ENCODE assay signal across 22 cellular contexts in the genomic region with DNA sequence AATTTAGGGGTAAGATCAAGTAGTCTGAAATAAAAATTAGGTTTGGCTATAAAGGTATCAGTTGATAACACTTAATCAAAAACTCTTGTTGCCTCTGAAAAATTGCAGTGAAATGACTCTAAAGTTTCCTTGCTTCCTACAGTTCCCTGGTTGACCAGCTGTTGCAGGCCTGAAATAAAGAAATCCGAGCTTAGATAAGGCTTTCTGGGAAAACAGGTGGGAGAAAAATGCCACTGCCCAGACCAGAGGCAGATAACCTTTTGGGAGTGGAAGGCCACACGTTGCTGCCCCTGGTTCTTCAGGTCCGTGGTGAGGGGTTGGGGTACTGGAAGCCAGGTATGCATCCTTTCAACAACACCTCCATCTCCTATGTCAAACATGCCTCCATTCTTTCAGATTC.
"Had no signal": no experiment of that assay in that cellular context is flagged by ENCODE, and none has a peak within 500 bp of the region (broad histone marks: within the 10 kb centered on the region; RNA-seq: fewer than 3 reads in every experiment).

No MANE protein-coding gene starts in this region.

- H3K4me2 ChIP-seq: hepatocyte, neural progenitor cell had no signal

- H3K4me1 ChIP-seq: foreskin keratinocyte, neural progenitor cell, testis, upper lobe of left lung had no signal

- ATAC-seq: activated T-cell treated with anti-CD3 and anti-CD28 coated beads, Interleukin-2, amount 50 U/mL, for 4 hours; effector memory CD8-positive, alpha-beta T cell; foreskin keratinocyte; left colon; sciatic nerve; stimulated activated effector memory CD8-positive, alpha-beta T cell treated with anti-CD3 and anti-CD28 coated beads, Interleukin-12 subunit alpha, Interleukin-12 subunit beta, amount 100 ng/mL, for 72 hours had no signal

- H3K27ac ChIP-seq: cardiac muscle cell, foreskin keratinocyte, hepatocyte, neural progenitor cell, testis, upper lobe of left lung, VCaP had no signal

- DNase-seq: activated CD4-positive, alpha-beta T cell treated with anti-CD3 and anti-CD28 coated beads, Interleukin-2, amount 50 U/mL, for 1 hour; activated CD4-positive, CD25-positive, alpha-beta regulatory T cell treated with anti-CD3 and anti-CD28 coated beads, Interleukin-2, amount 50 U/mL, for 72 hours; activated CD8-positive, alpha-beta memory T cell treated with anti-CD3 and anti-CD28 coated beads, Interleukin-2, amount 50 U/mL, for 4 hours; activated effector memory CD4-positive, alpha-beta T cell treated with Interleukin-2 at 50 U/mL for 16 hours; activated T-cell treated with anti-CD3 and anti-CD28 coated beads, Interleukin-2, amount 50 U/mL, for 4 hours; dermis blood vessel endothelial cell; effector memory CD8-positive, alpha-beta T cell; foreskin keratinocyte; islet precursor cell; left colon; naive B cell; stimulated activated CD4-positive, alpha-beta T cell treated with anti-CD3 and anti-CD28 coated beads, Interleukin-4, amount 100 ng/mL, for 24 hours; T-helper 2 cell; testis; upper lobe of left lung had no signal

- H3K4me1 Mint-ChIP-seq: stimulated activated effector memory CD8-positive, alpha-beta T cell treated with anti-CD3 and anti-CD28 coated beads, Interleukin-12 subunit alpha, Interleukin-12 subunit beta, amount 100 ng/mL, for 72 hours had no signal

- H3K36me3 ChIP-seq: cardiac muscle cell, neural progenitor cell, upper lobe of left lung had no signal

- H3K9ac ChIP-seq: neural progenitor cell had no signal

- H3K9me3 Mint-ChIP-seq: activated T-cell treated with anti-CD3 and anti-CD28 coated beads, Interleukin-2, amount 50 U/mL, for 4 hours; effector memory CD8-positive, alpha-beta T cell; stimulated activated effector memory CD8-positive, alpha-beta T cell treated with anti-CD3 and anti-CD28 coated beads, Interleukin-12 subunit alpha, Interleukin-12 subunit beta, amount 100 ng/mL, for 72 hours had no signal

- H3K4me3 ChIP-seq: cardiac muscle cell, hepatocyte, neural progenitor cell, testis, upper lobe of left lung had no signal

- H3K27me3 ChIP-seq: cardiac muscle cell, foreskin keratinocyte, hepatocyte, neural progenitor cell, testis, upper lobe of left lung had no signal

- H3K9me3 ChIP-seq: testis, upper lobe of left lung had no signal

- H3K79me2 ChIP-seq: hepatocyte had no signal

- H3K4me3 Mint-ChIP-seq: activated naive CD8-positive, alpha-beta T cell; activated T-cell treated with anti-CD3 and anti-CD28 coated beads, Interleukin-2, amount 50 U/mL, for 4 hours; effector memory CD8-positive, alpha-beta T cell; naive B cell; neural progenitor cell; stimulated activated effector memory CD8-positive, alpha-beta T cell treated with anti-CD3 and anti-CD28 coated beads, Interleukin-12 subunit alpha, Interleukin-12 subunit beta, amount 100 ng/mL, for 72 hours had no signal

- H3K27ac Mint-ChIP-seq: activated naive CD8-positive, alpha-beta T cell; effector memory CD8-positive, alpha-beta T cell; naive B cell; neural progenitor cell; stimulated activated effector memory CD8-positive, alpha-beta T cell treated with anti-CD3 and anti-CD28 coated beads, Interleukin-12 subunit alpha, Interleukin-12 subunit beta, amount 100 ng/mL, for 72 hours had no signal

- H2AFZ ChIP-seq: hepatocyte, neural progenitor cell had no signal

- H3K36me3 Mint-ChIP-seq: activated naive CD8-positive, alpha-beta T cell; naive B cell; stimulated activated effector memory CD8-positive, alpha-beta T cell treated with anti-CD3 and anti-CD28 coated beads, Interleukin-12 subunit alpha, Interleukin-12 subunit beta, amount 100 ng/mL, for 72 hours had no signal
